ENCODE assay signal across 7 cellular contexts in the genomic region with DNA sequence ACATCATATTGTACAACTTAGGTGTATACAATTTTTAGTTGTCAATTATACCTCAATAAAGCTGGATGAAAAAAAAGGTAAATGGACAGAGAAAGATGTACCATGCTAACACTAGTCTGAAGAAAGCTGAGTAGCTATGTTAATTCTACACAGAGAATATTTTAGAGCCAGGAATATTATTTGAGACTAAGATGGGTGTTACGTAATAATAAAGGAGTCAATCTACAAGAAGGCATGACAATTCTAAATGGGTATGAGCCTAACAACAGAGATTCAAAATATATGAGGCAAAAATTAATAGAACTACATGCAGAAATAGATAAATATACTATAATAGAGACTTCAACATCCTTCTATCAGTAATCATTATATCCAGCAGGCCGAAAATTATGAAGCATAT.
"Had no signal": no experiment of that assay in that cellular context is flagged by ENCODE, and none has a peak within 500 bp of the region (broad histone marks: within the 10 kb centered on the region; RNA-seq: fewer than 3 reads in every experiment).

No MANE protein-coding gene starts in this region.

- H3K4me3 ChIP-seq: GM12878 had no signal

- FAIRE-seq: G401.6, GM12878, GM12891, GM12892, GM18507 had no signal

- ATAC-seq: GM12878 had no signal

- DNase-seq: GDM1, GF-D8 had no signal
